Comparison of ENCODE assay signal across 12 cellular contexts in the genomic region with DNA sequence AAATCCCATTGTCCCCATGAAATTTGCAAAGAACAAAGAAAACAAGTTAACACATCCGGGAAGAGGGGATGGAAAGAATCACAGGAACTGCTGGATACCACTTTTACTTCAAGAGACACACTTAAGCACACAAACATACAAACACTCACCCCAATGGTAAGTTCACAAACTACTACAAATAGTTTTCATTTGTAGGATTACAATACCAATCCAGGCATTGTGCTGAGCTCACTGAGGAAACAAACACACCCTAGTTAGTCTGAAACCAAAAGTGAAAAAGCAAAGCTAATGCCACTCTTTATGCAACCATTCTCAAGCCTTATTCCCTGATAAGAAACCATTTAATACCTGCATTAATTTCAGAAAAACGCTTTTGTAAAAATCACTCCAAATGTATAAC. TPM values are rescaled to one million over a fixed set of nuclear protein-coding genes. Genes with fewer than 3 reads are reported as not detected.
DNase-seq lines count a peak whose midpoint lies in the region; ATAC-seq and TF ChIP-seq lines count a peak whose summit lies in the region.
"Had no signal": no experiment of that assay in that cellular context is flagged by ENCODE, and none has a peak within 500 bp of the region (broad histone marks: within the 10 kb centered on the region; RNA-seq: fewer than 3 reads in every experiment).

No MANE protein-coding gene starts in this region.

- no peaks in the 10 kb centered on the region for H3K9me3 Mint-ChIP-seq in CD4-positive, CD25-positive, alpha-beta regulatory T cell
- H3K9me3 Mint-ChIP-seq in natural killer cell = no peaks in the 10 kb centered on the region
- H3K9me3 Mint-ChIP-seq in naive thymus-derived CD8-positive, alpha-beta T cell = no peaks in the 10 kb centered on the region

- intact Hi-C loops in natural killer cell (cut with micrococcal nuclease) = no loop called here
- intact Hi-C loops in A673 (cut with micrococcal nuclease; ENCODE audit: unreplicated experiment) = no loop called here

- no peak for TF ChIP-seq CTCF in HEK293 (tag by site-specific recombination; IDR thresholded peaks at IDR 0.05)
- TF ChIP-seq CTCF in natural killer cell (IDR thresholded peaks at IDR 0.05) = no peak
- TF ChIP-seq CTCF in A673 (conservative IDR thresholded peaks at IDR 0.05; ENCODE audit: low read depth, low read length) = no peak

- H3K36me3 ChIP-seq in CD4-positive, CD25-positive, alpha-beta regulatory T cell (ENCODE audit: control insufficient read depth, insufficient read depth, low read length) = peaks cover 23% of the 10 kb centered on the region
- H3K36me3 ChIP-seq in HEK293 (ENCODE audit: control insufficient read depth in 2 of 2, insufficient read depth in 1 of 2, low read length in 2 of 2) (peaks cover 0 to 3% of the 10 kb centered on the region in 2 experiments; a peak in 1 of 3 replicates), A673 (ENCODE audit: insufficient read depth, low read length, poor library complexity, severe bottlenecking) (no peaks in the 10 kb centered on the region)

- peaks cover 33% of the 10 kb centered on the region for H3K36me3 Mint-ChIP-seq in CD4-positive, CD25-positive, alpha-beta regulatory T cell
- no peaks in the 10 kb centered on the region for H3K36me3 Mint-ChIP-seq in natural killer cell
- peaks cover 0 to 59% (median 10%) of the 10 kb centered on the region in 3 donors for H3K36me3 Mint-ChIP-seq in naive thymus-derived CD8-positive, alpha-beta T cell

- no peak overlapping the region for H3K4me3 ChIP-seq in CD4-positive, CD25-positive, alpha-beta regulatory T cell (ENCODE audit: low read depth, low read length)
- H3K4me3 ChIP-seq in HEK293 (ENCODE audit: low read depth, low read length) (no peak overlapping the region), A673 (ENCODE audit: low read depth, low read length, poor library complexity, severe bottlenecking) (no peak overlapping the region)

- CTCF ChIA-PET in HEK293 (lab: Yijun Ruan, JAX) = no interaction called here
- CTCF ChIA-PET in A673 (lab: Charles Lee) = no interaction called here

- POLR2A ChIA-PET in HEK293 (lab: Yijun Ruan, JAX) (no interaction called here), A673 (lab: Charles Lee; ENCODE audit: low non-redundant PET) (no interaction called here)
- POLR2A ChIA-PET in naive thymus-derived CD8-positive, alpha-beta T cell (lab: Charles Lee) = interaction anchor here (0.5 kb wide), 1 partner anchor 185 kb away, joined by 6 read pairs; no protein-coding TSS in a partner anchor

- peaks cover 26 to 33% (median 31%) of the 10 kb centered on the region in 4 donors for H3K4me1 Mint-ChIP-seq in CD4-positive, CD25-positive, alpha-beta regulatory T cell
- H3K4me1 Mint-ChIP-seq in natural killer cell = peaks cover 18 to 37% of the 10 kb centered on the region in 2 donors
- H3K4me1 Mint-ChIP-seq in naive thymus-derived CD8-positive, alpha-beta T cell = peaks cover 19 to 29% (median 25%) of the 10 kb centered on the region in 4 donors

- no peaks in the 10 kb centered on the region for H3K4me1 ChIP-seq in CD4-positive, CD25-positive, alpha-beta regulatory T cell (ENCODE audit: control insufficient read depth, insufficient read depth, low read length, poor library complexity, severe bottlenecking)
- H3K4me1 ChIP-seq in HEK293 (ENCODE audit: control insufficient read depth, insufficient read depth, low read length) = 0 out of 2 replicates have a peak, but pooled peaks cover 5% of the 10 kb centered on the region
- H3K4me1 ChIP-seq in A673 (ENCODE audit: insufficient read depth, low read length, poor library complexity, severe bottlenecking) = no peaks in the 10 kb centered on the region

- no peak overlapping the region for H3K4me3 Mint-ChIP-seq in CD4-positive, CD25-positive, alpha-beta regulatory T cell
- H3K4me3 Mint-ChIP-seq in natural killer cell = no peak overlapping the region
- no peak overlapping the region for H3K4me3 Mint-ChIP-seq in naive thymus-derived CD8-positive, alpha-beta T cell

- H3K27me3 Mint-ChIP-seq in CD4-positive, CD25-positive, alpha-beta regulatory T cell = no peaks in the 10 kb centered on the region
- no peaks in the 10 kb centered on the region for H3K27me3 Mint-ChIP-seq in natural killer cell (ENCODE audit: low read depth in 2 of 2)
- no peaks in the 10 kb centered on the region for H3K27me3 Mint-ChIP-seq in naive thymus-derived CD8-positive, alpha-beta T cell

- no peak overlapping the region for H3K27ac ChIP-seq in CD4-positive, CD25-positive, alpha-beta regulatory T cell (ENCODE audit: insufficient read depth, low read length, poor library complexity, severe bottlenecking)
- H3K27ac ChIP-seq in HEK293 (ENCODE audit: extremely low read depth, low read depth, low read length) = no peak overlapping the region
- no peak overlapping the region for H3K27ac ChIP-seq in A673 (ENCODE audit: low read depth, low read length, poor library complexity, severe bottlenecking)

- H3K27me3 ChIP-seq in CD4-positive, CD25-positive, alpha-beta regulatory T cell (ENCODE audit: control insufficient read depth, insufficient read depth, low read length) = no peaks in the 10 kb centered on the region
- H3K27me3 ChIP-seq in A673 (replicated peaks; ENCODE audit: insufficient read depth, low read depth, low read length, poor library complexity) = no peaks in the 10 kb centered on the region

- no peaks in the 10 kb centered on the region for H3K9me3 ChIP-seq in CD4-positive, CD25-positive, alpha-beta regulatory T cell (ENCODE audit: control insufficient read depth in 2 of 2, low read length in 2 of 2)
- H3K9me3 ChIP-seq in HEK293 (ENCODE audit: control insufficient read depth, insufficient read depth, low read depth, low read length) (no peaks in the 10 kb centered on the region), A673 (ENCODE audit: low read depth, low read length, poor library complexity, severe bottlenecking) (no peaks in the 10 kb centered on the region)

- H3K27ac Mint-ChIP-seq in CD4-positive, CD25-positive, alpha-beta regulatory T cell = peak overlapping the region; percentile 3 to 43 (median 16)
- peak overlapping the region; percentile 15 to 59 for H3K27ac Mint-ChIP-seq in natural killer cell
- H3K27ac Mint-ChIP-seq in naive thymus-derived CD8-positive, alpha-beta T cell = peak overlapping the region in 3 of 10 donors; percentile 8 to 60 (median 21)

- no TSS peak for BruUV-seq in A673 (replicated peaks; lab: Mats Ljungman, UMichigan)

- peak in 1 of 3 donors; percentile 62 for DNase-seq in CD4-positive, CD25-positive, alpha-beta regulatory T cell
- peak; percentile 59 for DNase-seq in dermis blood vessel endothelial cell
- no peak for DNase-seq in natural killer cell
- DNase-seq in naive thymus-derived CD8-positive, alpha-beta T cell = no peak
- no peak for DNase-seq in activated CD4-positive, CD25-positive, alpha-beta regulatory T cell treated with anti-CD3 and anti-CD28 coated beads, Interleukin-2, amount 50 U/mL, for 72 hours
- DNase-seq in A673 (ENCODE audit: low spot score) = no peak
- DNase-seq: activated gamma-delta T cell treated with Interleukin-2 at 50 U/mL for 16 hours, C1 segment of cervical spinal cord, NCI-H2081, nucleus accumbens had no signal

- no peak for ATAC-seq in CD4-positive, CD25-positive, alpha-beta regulatory T cell (ENCODE audit: low read depth in 2 of 2)
- ATAC-seq in natural killer cell = no peak
- no peak for ATAC-seq in naive thymus-derived CD8-positive, alpha-beta T cell
- no peak for ATAC-seq in GM18502 (IDR thresholded peaks at IDR 0.05; ENCODE audit: poor library complexity, unreplicated experiment)

TF ChIP-seq in HEK293, 187 proteins besides CTCF, POLR2A, EP300 and RAD21:
- TF ChIP-seq PRDM1 (tag by site-specific recombination; IDR thresholded peaks at IDR 0.05) (peak; percentile 52; the same call in 1 of the 2 replicates), MYNN (tag by site-specific recombination; IDR thresholded peaks at IDR 0.05; ENCODE audit: borderline replicate concordance) (no peak), ZNF114 (tag by site-specific recombination; IDR thresholded peaks at IDR 0.05) (no peak), ZNF777 (tag by site-specific recombination; IDR thresholded peaks at IDR 0.05; ENCODE audit: borderline replicate concordance) (no peak), KLF10 (tag by site-specific recombination; IDR thresholded peaks at IDR 0.05) (no peak), ZNF530 (tag by site-specific recombination; IDR thresholded peaks at IDR 0.05; ENCODE audit: low read depth) (no peak), ZNF391 (tag by site-specific recombination; IDR thresholded peaks at IDR 0.05; ENCODE audit: borderline replicate concordance, low read depth) (no peak), ZNF600 (tag by site-specific recombination; IDR thresholded peaks at IDR 0.05) (no peak)

RNA-seq across cellular contexts. Expression of gene RNF115, which starts 38.4 kb away (rescaled TPM):
- total RNA-seq in CD4-positive, CD25-positive, alpha-beta regulatory T cell = 17.3 TPM
- 1 to 10 TPM; 4.1 to 7.6 (median 6.0) TPM for polyA plus RNA-seq in CD4-positive, CD25-positive, alpha-beta regulatory T cell
- 13.9 and 15.3 TPM in 2 replicates for total RNA-seq in dermis blood vessel endothelial cell
- total RNA-seq in natural killer cell = 10 to 100 TPM; 26.7 to 31.8 (median 30.8) TPM
- 10 to 100 TPM; 16.3 to 18.9 TPM for total RNA-seq in naive thymus-derived CD8-positive, alpha-beta T cell
- polyA plus RNA-seq in naive thymus-derived CD8-positive, alpha-beta T cell = 1 to 10 TPM; 5.8 to 6.6 (median 6.1) TPM
- total RNA-seq in A673 (2021) = 15.3 and 18.0 TPM in 2 replicates

RNA-seq across cellular contexts. Expression of gene POLR3C, which starts 38.5 kb away (rescaled TPM):
- 30.3 TPM for total RNA-seq in CD4-positive, CD25-positive, alpha-beta regulatory T cell
- 10 to 100 TPM; 45.1 to 52.2 (median 48.0) TPM for polyA plus RNA-seq in CD4-positive, CD25-positive, alpha-beta regulatory T cell
- total RNA-seq in dermis blood vessel endothelial cell (27.5 and 29.3 TPM in 2 replicates), natural killer cell (10 to 100 TPM; 26.4 to 37.2 (median 27.5) TPM), A673 (2021) (49.6 and 50.3 TPM in 2 replicates)
- total RNA-seq in naive thymus-derived CD8-positive, alpha-beta T cell = 10 to 100 TPM; 42.8 to 44.6 TPM
- 10 to 100 TPM; 40.2 to 54.5 (median 40.7) TPM for polyA plus RNA-seq in naive thymus-derived CD8-positive, alpha-beta T cell

RNA-seq across cellular contexts. Expression of gene NUDT17, which starts 59.9 kb away (rescaled TPM):
- total RNA-seq in CD4-positive, CD25-positive, alpha-beta regulatory T cell = 3.5 TPM
- 1 to 10 TPM; 1.6 to 4.8 (median 2.8) TPM for polyA plus RNA-seq in CD4-positive, CD25-positive, alpha-beta regulatory T cell
- total RNA-seq in dermis blood vessel endothelial cell (2.4 TPM in 2 replicates), natural killer cell (1 to 10 TPM; 3.3 to 4.9 (median 3.4) TPM), A673 (2021) (3.4 and 6.6 TPM in 2 replicates)
- total RNA-seq in naive thymus-derived CD8-positive, alpha-beta T cell = 1 to 10 TPM; 5.8 to 6.1 TPM
- 1 to 10 TPM; 2.0 to 3.9 (median 3.4) TPM for polyA plus RNA-seq in naive thymus-derived CD8-positive, alpha-beta T cell
